Comparison of ENCODE assay signal across 18 cellular contexts in genomic region chr14:59677771-59678211, GRCh38.
DNase-seq lines count a peak whose midpoint lies in the region; TF ChIP-seq lines count a peak whose summit lies in the region.
"Had no signal": no experiment of that assay in that cellular context is flagged by ENCODE, and none has a peak within 500 bp of the region (broad histone marks: within the 10 kb centered on the region; RNA-seq: fewer than 3 reads in every experiment).

No MANE protein-coding gene starts in this region.

- peaks cover 0 to 21% (median 1%) of the 10 kb centered on the region in 4 donors for H3K4me1 ChIP-seq in tibial nerve
- H3K4me1 ChIP-seq: A549, HAP-1, upper lobe of right lung had no signal

- peaks cover 4% of the 10 kb centered on the region; the same call in 1 of the 2 replicates for H3K9me3 ChIP-seq in MG63
- no peaks in the 10 kb centered on the region for H3K9me3 ChIP-seq in tibial nerve
- H3K9me3 ChIP-seq: A549, gastroesophageal sphincter, HAP-1, upper lobe of right lung had no signal

- 30 to 33% methylated on average over 2 of the region's 2 CpGs for WGBS in tibial nerve, 2 donors

- TF ChIP-seq CTCF in AG10803 (conservative IDR thresholded peaks at IDR 0.05; ENCODE audit: low read length) (no peak), osteocyte (IDR thresholded peaks at IDR 0.05) (no peak), tibial nerve (IDR thresholded peaks at IDR 0.05) (no peak)

- no peaks in the 10 kb centered on the region for H3K36me3 ChIP-seq in MG63
- no peaks in the 10 kb centered on the region for H3K36me3 ChIP-seq in tibial nerve
- H3K36me3 ChIP-seq: gastroesophageal sphincter, HAP-1, upper lobe of right lung had no signal

- H3K27ac Mint-ChIP-seq in osteocyte (ENCODE audit: unreplicated experiment), result peak overlapping the region; percentile 88
- H3K27ac Mint-ChIP-seq: activated naive CD8-positive, alpha-beta T cell treated with anti-CD3 and anti-CD28 coated beads, Interleukin-2, amount 50 U/mL, for 24 hours; CD8-positive, alpha-beta memory T cell; naive thymus-derived CD8-positive, alpha-beta T cell; stimulated activated memory B cell treated with anti-CD40 and anti-IgM and Interleukin-4, amounts not matched to agents 10 μg/mL and 1 μg/mL and 100 μg/mL, for 72 hours had no signal

- peaks cover 23% of the 10 kb centered on the region for H3K4me1 Mint-ChIP-seq in osteocyte (ENCODE audit: unreplicated experiment)
- H3K4me1 Mint-ChIP-seq: activated naive CD8-positive, alpha-beta T cell treated with anti-CD3 and anti-CD28 coated beads, Interleukin-2, amount 50 U/mL, for 24 hours; CD8-positive, alpha-beta memory T cell; naive thymus-derived CD8-positive, alpha-beta T cell; stimulated activated memory B cell treated with anti-CD40 and anti-IgM and Interleukin-4, amounts not matched to agents 10 μg/mL and 1 μg/mL and 100 μg/mL, for 72 hours had no signal

- H3K27me3 ChIP-seq in MG63 (no peaks in the 10 kb centered on the region), tibial nerve (no peaks in the 10 kb centered on the region)
- H3K27me3 ChIP-seq: gastroesophageal sphincter, upper lobe of right lung had no signal

- H3K27ac ChIP-seq in tibial nerve, result peak overlapping the region in 2 of 4 donors; percentile 38
- H3K27ac ChIP-seq: A549, upper lobe of right lung had no signal

- peaks cover 7% of the 10 kb centered on the region for H3K27me3 Mint-ChIP-seq in osteocyte (ENCODE audit: unreplicated experiment)

- H3K36me3 Mint-ChIP-seq in osteocyte (ENCODE audit: unreplicated experiment), result no peaks in the 10 kb centered on the region
- H3K36me3 Mint-ChIP-seq: CD8-positive, alpha-beta memory T cell; stimulated activated memory B cell treated with anti-CD40 and anti-IgM and Interleukin-4, amounts not matched to agents 10 μg/mL and 1 μg/mL and 100 μg/mL, for 72 hours had no signal

- H3K4me3 ChIP-seq in AG10803 (ENCODE audit: low read length), result no peak overlapping the region
- H3K4me3 ChIP-seq in MG63, result no peak overlapping the region
- H3K4me3 ChIP-seq in tibial nerve, result no peak overlapping the region
- H3K4me3 ChIP-seq: A549, gastroesophageal sphincter, HAP-1, upper lobe of right lung had no signal

- peak; percentile 38 for DNase-seq in AG10803 (ENCODE audit: low read depth)
- DNase-seq in MG63, result peak; percentile 17
- peak; percentile 40 for DNase-seq in fibroblast of gingiva (ENCODE audit: low read depth)
- no peak for DNase-seq in osteocyte (ENCODE audit: extremely low spot score, unreplicated experiment)
- no peak for DNase-seq in activated CD4-positive, alpha-beta T cell treated with anti-CD3 and anti-CD28 coated beads for 48 hours
- no peak for DNase-seq in NCI-H524 treated with DMSO at 0.1 percent for 48 hours (lab: John Stamatoyannopoulos, UW)
- no peak for DNase-seq in foreskin melanocyte
- no peak for DNase-seq in tibial nerve (ENCODE audit: low spot score in 2 of 2)
- DNase-seq: activated naive CD8-positive, alpha-beta T cell treated with anti-CD3 and anti-CD28 coated beads, Interleukin-2, amount 50 U/mL, for 24 hours; CD8-positive, alpha-beta memory T cell; cerebellar nuclear complex; Karpas-422; naive thymus-derived CD8-positive, alpha-beta T cell; upper lobe of right lung had no signal

- TF ChIP-seq EP300 in tibial nerve (IDR thresholded peaks at IDR 0.05), result no peak

- no peak overlapping the region for H3K4me3 Mint-ChIP-seq in osteocyte (ENCODE audit: unreplicated experiment)
- H3K4me3 Mint-ChIP-seq: activated naive CD8-positive, alpha-beta T cell treated with anti-CD3 and anti-CD28 coated beads, Interleukin-2, amount 50 U/mL, for 24 hours; CD8-positive, alpha-beta memory T cell; naive thymus-derived CD8-positive, alpha-beta T cell; stimulated activated memory B cell treated with anti-CD40 and anti-IgM and Interleukin-4, amounts not matched to agents 10 μg/mL and 1 μg/mL and 100 μg/mL, for 72 hours had no signal

- no peaks in the 10 kb centered on the region for H3K9me3 Mint-ChIP-seq in osteocyte (ENCODE audit: unreplicated experiment)

- no peak for TF ChIP-seq POLR2A in tibial nerve (IDR thresholded peaks at IDR 0.05)

Comparison
In these comparisons a context has a peak if more than half of its experiments do, and no peak if none do; other contexts are left out.
1. DNase-seq: peak in AG10803 (single experiment), MG63 (single experiment) and fibroblast of gingiva (single experiment); none in osteocyte (single experiment), activated CD4-positive, alpha-beta T cell treated with anti-CD3 and anti-CD28 coated beads for 48 hours (single experiment), NCI-H524 treated with DMSO at 0.1 percent for 48 hours (single experiment), foreskin melanocyte (single experiment) and tibial nerve (0 of 2).